ENCODE assay signal across 1 cellular context in genomic region chr1:207904377-207904902, GRCh38.
TF ChIP-seq lines count a peak whose summit lies in the region.

No MANE protein-coding gene starts in this region.

TF ChIP-seq in GM23338, 12 proteins besides CTCF, POLR2A, EP300 and RAD21 (continued from another document):
- TF ChIP-seq ZNF462 (CRISPR knock-in tag; IDR thresholded peaks at IDR 0.05) (no peak), EZH2 (IDR thresholded peaks at IDR 0.05; ENCODE audit: low read depth, unreplicated experiment) (no peak), NANOG (IDR thresholded peaks at IDR 0.05; ENCODE audit: borderline replicate concordance) (no peak)
